ENCODE assay signal across 25 cellular contexts in genomic region chr1:206439205-206439604, GRCh38.
"Had no signal": no experiment of that assay in that cellular context is flagged by ENCODE, and none has a peak within 500 bp of the region (broad histone marks: within the 10 kb centered on the region; RNA-seq: fewer than 3 reads in every experiment).

No MANE protein-coding gene starts in this region.

- H3K4me3 ChIP-seq: ascending aorta, body of pancreas, SJSA1 had no signal

- H3K9ac ChIP-seq: KMS-11 had no signal

- H3K27ac ChIP-seq: ascending aorta, body of pancreas, KMS-11, SJSA1 had no signal

- H3K27me3 ChIP-seq: ascending aorta, body of pancreas, SJSA1 had no signal

- H3K9me3 ChIP-seq: ascending aorta, body of pancreas, SJSA1 had no signal

- H3K4me2 ChIP-seq: KMS-11 had no signal

- DNase-seq: activated B cell treated with CpG ODN at 0.5 μM for 24 hours; activated CD4-positive, alpha-beta memory T cell treated with anti-CD3 and anti-CD28 coated beads for 36 hours; activated CD4-positive, alpha-beta T cell treated with anti-CD3 and anti-CD28 coated beads, Interleukin-2, amount 10 ng/mL, durations not matched to agents 7 days and 5 days; activated CD8-positive, alpha-beta memory T cell treated with anti-CD3 and anti-CD28 coated beads for 24 hours; activated effector memory CD4-positive, alpha-beta T cell treated with anti-CD3 and anti-CD28 coated beads, Interleukin-2, amount 50 U/mL, for 16 hours; activated naive CD4-positive, alpha-beta T cell treated with Interleukin-2 at 50 U/mL for 16 hours; activated naive CD8-positive, alpha-beta T cell treated with anti-CD3 and anti-CD28 coated beads, Interleukin-2, amount 50 U/mL, for 24 hours; activated T-cell treated with anti-CD3 and anti-CD28 coated beads, Interleukin-2, amount 50 U/mL, for 4 hours; amniotic stem cell; body of pancreas; cerebellar nuclear complex; NCI-H1092; NCI-H187; NCI-H2081; NCI-H2171; NCI-H446; NCI-H524; NCI-H748 treated with DMSO at 0.1 percent for 48 hours; PC-3; SHP77 had no signal

- H3K4me1 ChIP-seq: body of pancreas, SJSA1 had no signal

- ATAC-seq: activated naive CD4-positive, alpha-beta T cell treated with anti-CD3 and anti-CD28 coated beads, Interleukin-2, amount 50 U/mL, for 72 hours; activated naive CD8-positive, alpha-beta T cell treated with anti-CD3 and anti-CD28 coated beads, Interleukin-2, amount 50 U/mL, for 24 hours; activated T-cell treated with anti-CD3 and anti-CD28 coated beads, Interleukin-2, amount 50 U/mL, for 4 hours; body of pancreas; PC-3; SK-N-SH treated with all-trans-retinoic acid at 6 μM for 48 hours had no signal
